ENCODE assay signal across 21 cellular contexts in the genomic region with DNA sequence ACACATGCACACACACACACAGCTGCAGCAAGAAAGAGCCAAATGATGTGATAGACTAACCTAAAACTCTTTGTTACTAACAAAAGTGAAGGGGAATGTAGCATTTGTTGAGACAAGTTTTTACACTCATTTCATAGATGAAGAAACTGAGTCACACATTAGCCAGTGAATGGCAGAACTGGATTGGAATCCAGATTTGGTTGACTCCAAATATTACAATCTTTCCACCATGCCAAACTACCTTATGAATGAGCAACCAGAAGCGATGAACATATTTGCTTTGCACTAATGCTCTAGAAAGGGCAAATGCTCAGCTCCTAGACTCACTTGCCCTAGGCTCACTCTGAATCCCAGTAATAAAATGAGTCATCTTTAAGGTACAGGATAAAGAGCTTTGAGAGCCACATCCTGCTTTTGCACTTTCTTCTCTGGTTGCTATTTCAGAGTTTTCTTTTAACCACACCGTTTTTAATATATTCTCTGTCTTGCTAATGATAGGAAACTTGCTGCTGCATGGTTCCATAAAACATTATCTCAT.
"Had no signal": no experiment of that assay in that cellular context is flagged by ENCODE, and none has a peak within 500 bp of the region (broad histone marks: within the 10 kb centered on the region; RNA-seq: fewer than 3 reads in every experiment).

No MANE protein-coding gene starts in this region.

- H3K27me3 ChIP-seq: Peyer's patch had no signal

- H3K27ac ChIP-seq: KMS-11, Peyer's patch, VCaP had no signal

- H3K36me3 ChIP-seq: Peyer's patch had no signal

- H3K4me1 ChIP-seq: Peyer's patch had no signal

- FAIRE-seq: astrocyte had no signal

- ATAC-seq: activated T-cell treated with anti-CD3 and anti-CD28 coated beads, Interleukin-2, amount 50 U/mL, for 4 hours; T-cell had no signal

- H3K4me3 ChIP-seq: Peyer's patch had no signal

- H3K9me3 ChIP-seq: Peyer's patch had no signal

- DNase-seq: activated CD4-positive, alpha-beta memory T cell treated with anti-CD3 and anti-CD28 coated beads for 36 hours; activated CD4-positive, alpha-beta T cell treated with anti-CD3 and anti-CD28 coated beads, Interleukin-2, amount 10 ng/mL, durations not matched to agents 7 days and 5 days; activated CD4-positive, CD25-positive, alpha-beta regulatory T cell; activated CD8-positive, alpha-beta memory T cell treated with anti-CD3 and anti-CD28 coated beads for 24 hours; activated gamma-delta T cell; activated naive CD4-positive, alpha-beta T cell treated with anti-CD3 and anti-CD28 coated beads for 36 hours; activated T-cell treated with anti-CD3 and anti-CD28 coated beads, Interleukin-2, amount 50 U/mL, for 4 hours; amygdala; NCI-H1417; NCI-H1694; NCI-H2029 treated with DMSO at 0.1 percent for 48 hours; NCI-H510A treated with DMSO at 0.1 percent for 48 hours; NCI-H69; NK-92 treated with Interleukin-12 subunit alpha and Interleukin-12 subunit beta, amount 100 ng/mL, for 24 hours; OCI-M1; Peyer's patch; SIG-M5; T-cell had no signal
